In genomic region chr2:104745856-104746255, GRCh38 we compare ENCODE assay signal across 1 cellular context.
TF ChIP-seq lines count a peak whose summit lies in the region.

No MANE protein-coding gene starts in this region.

TF ChIP-seq in WTC11, 78 proteins besides CTCF, POLR2A, EP300 and RAD21 (continued from another document):
- TF ChIP-seq, protein P1, sequence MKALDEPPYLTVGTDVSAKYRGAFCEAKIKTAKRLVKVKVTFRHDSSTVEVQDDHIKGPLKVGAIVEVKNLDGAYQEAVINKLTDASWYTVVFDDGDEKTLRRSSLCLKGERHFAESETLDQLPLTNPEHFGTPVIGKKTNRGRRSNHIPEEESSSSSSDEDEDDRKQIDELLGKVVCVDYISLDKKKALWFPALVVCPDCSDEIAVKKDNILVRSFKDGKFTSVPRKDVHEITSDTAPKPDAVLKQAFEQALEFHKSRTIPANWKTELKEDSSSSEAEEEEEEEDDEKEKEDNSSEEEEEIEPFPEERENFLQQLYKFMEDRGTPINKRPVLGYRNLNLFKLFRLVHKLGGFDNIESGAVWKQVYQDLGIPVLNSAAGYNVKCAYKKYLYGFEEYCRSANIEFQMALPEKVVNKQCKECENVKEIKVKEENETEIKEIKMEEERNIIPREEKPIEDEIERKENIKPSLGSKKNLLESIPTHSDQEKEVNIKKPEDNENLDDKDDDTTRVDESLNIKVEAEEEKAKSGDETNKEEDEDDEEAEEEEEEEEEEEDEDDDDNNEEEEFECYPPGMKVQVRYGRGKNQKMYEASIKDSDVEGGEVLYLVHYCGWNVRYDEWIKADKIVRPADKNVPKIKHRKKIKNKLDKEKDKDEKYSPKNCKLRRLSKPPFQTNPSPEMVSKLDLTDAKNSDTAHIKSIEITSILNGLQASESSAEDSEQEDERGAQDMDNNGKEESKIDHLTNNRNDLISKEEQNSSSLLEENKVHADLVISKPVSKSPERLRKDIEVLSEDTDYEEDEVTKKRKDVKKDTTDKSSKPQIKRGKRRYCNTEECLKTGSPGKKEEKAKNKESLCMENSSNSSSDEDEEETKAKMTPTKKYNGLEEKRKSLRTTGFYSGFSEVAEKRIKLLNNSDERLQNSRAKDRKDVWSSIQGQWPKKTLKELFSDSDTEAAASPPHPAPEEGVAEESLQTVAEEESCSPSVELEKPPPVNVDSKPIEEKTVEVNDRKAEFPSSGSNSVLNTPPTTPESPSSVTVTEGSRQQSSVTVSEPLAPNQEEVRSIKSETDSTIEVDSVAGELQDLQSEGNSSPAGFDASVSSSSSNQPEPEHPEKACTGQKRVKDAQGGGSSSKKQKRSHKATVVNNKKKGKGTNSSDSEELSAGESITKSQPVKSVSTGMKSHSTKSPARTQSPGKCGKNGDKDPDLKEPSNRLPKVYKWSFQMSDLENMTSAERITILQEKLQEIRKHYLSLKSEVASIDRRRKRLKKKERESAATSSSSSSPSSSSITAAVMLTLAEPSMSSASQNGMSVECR (CRISPR knock-in tag; IDR thresholded peaks at IDR 0.05; ENCODE audit: borderline replicate concordance) = no peak
- no peak for TF ChIP-seq RELA (CRISPR knock-in tag; IDR thresholded peaks at IDR 0.05; ENCODE audit: borderline replicate concordance)
